8 cellular contexts compared by ENCODE assay signal in genomic region chr6:111259089-111259831, GRCh38.
A peak's percentile ranks its signal among the peaks of the same experiment; 100 is the strongest.
DNase-seq lines count a peak whose midpoint lies in the region; ATAC-seq, FAIRE-seq and TF ChIP-seq lines count a peak whose summit lies in the region.

No MANE protein-coding gene starts in this region.

- intact Hi-C loops in Calu3 (cut with micrococcal nuclease; ENCODE audit: unreplicated experiment) = loop anchor here (1.0 to 10.0 kb wide), 4 partner anchors 221 to 783 kb away; no protein-coding TSS in a partner anchor

- H3K27me3 Mint-ChIP-seq in Calu3 (ENCODE audit: unreplicated experiment) (no peaks in the 10 kb centered on the region), endothelial cell (ENCODE audit: unreplicated experiment) (peaks cover 4% of the 10 kb centered on the region), mesothelial cell of epicardium (ENCODE audit: low read depth) (peaks cover 16% of the 10 kb centered on the region)

- H3K4me1 Mint-ChIP-seq in Calu3 (ENCODE audit: low read depth, unreplicated experiment) (peaks cover 8% of the 10 kb centered on the region), endothelial cell (ENCODE audit: unreplicated experiment) (peaks cover 15% of the 10 kb centered on the region), mesothelial cell of epicardium (peaks cover 22% of the 10 kb centered on the region)

- CTCF ChIA-PET in Calu3 (lab: Charles Lee) = interaction anchor here (0.6 to 1.5 kb wide), 16 partner anchors 9 to 828 kb away, joined by 3 to 22 read pairs (median 4); partner anchors contain the start of genes FAM229B, TRAF3IP2 and TUBE1

- H3K27ac Mint-ChIP-seq in Calu3 (ENCODE audit: unreplicated experiment) (peak overlapping the region; percentile 60), endothelial cell (ENCODE audit: unreplicated experiment) (peak overlapping the region; percentile 95), mesothelial cell of epicardium (peak overlapping the region; percentile 69)

- peaks cover 36% of the 10 kb centered on the region for H3K36me3 Mint-ChIP-seq in Calu3 (ENCODE audit: insufficient read depth, unreplicated experiment)
- peaks cover 4% of the 10 kb centered on the region for H3K36me3 Mint-ChIP-seq in endothelial cell (ENCODE audit: low read depth, unreplicated experiment)
- H3K36me3 Mint-ChIP-seq in mesothelial cell of epicardium = peaks cover 7% of the 10 kb centered on the region

- H3K4me3 Mint-ChIP-seq in Calu3 (ENCODE audit: low read depth, unreplicated experiment) (peak overlapping the region; percentile 74), endothelial cell (ENCODE audit: unreplicated experiment) (peak overlapping the region; percentile 87), mesothelial cell of epicardium (peak overlapping the region; percentile 72)

- TF ChIP-seq CTCF in Calu3 (IDR thresholded peaks at IDR 0.05; ENCODE audit: unreplicated experiment) (peak; percentile 89), endothelial cell (IDR thresholded peaks at IDR 0.05; ENCODE audit: unreplicated experiment) (peak; percentile 92), mesothelial cell of epicardium (IDR thresholded peaks at IDR 0.05; ENCODE audit: unreplicated experiment) (peak; percentile 81)

- H3K9me3 Mint-ChIP-seq in Calu3 (ENCODE audit: low read depth, unreplicated experiment) (no peaks in the 10 kb centered on the region), endothelial cell (ENCODE audit: unreplicated experiment) (no peaks in the 10 kb centered on the region), mesothelial cell of epicardium (no peaks in the 10 kb centered on the region)

- peak; percentile 97 for FAIRE-seq in HTR-8/SVneo (lab: Jason Lieb, UNC)

- BruUV-seq in Calu3 (replicated peaks; lab: Mats Ljungman, UMichigan) = TSS peak; percentile 62

- peak; percentile 97 for DNase-seq in Calu3
- peak; percentile 96 for DNase-seq in HTR-8/SVneo (ENCODE audit: insufficient read length, low spot score)
- peak; percentile 99 for DNase-seq in NOMO-1 treated with DMSO at 0.1 percent for 48 hours (lab: John Stamatoyannopoulos, UW; ENCODE audit: unreplicated experiment)
- DNase-seq in activated CD8-positive, alpha-beta memory T cell treated with anti-CD3 and anti-CD28 coated beads, Interleukin-2, amount 50 U/mL, for 1 hour (ENCODE audit: extremely low read depth) = peak; percentile 99
- DNase-seq in endothelial cell (ENCODE audit: low spot score) = peak; percentile 98
- peak; percentile 96 to 99 for DNase-seq in mesothelial cell of epicardium (ENCODE audit: low spot score in 2 of 2, unreplicated experiment in 2 of 2)
- DNase-seq in stimulated activated CD8-positive, alpha-beta memory T cell treated with anti-CD3 and anti-CD28 coated beads, Interleukin-15, amount 100 ng/mL, for 48 hours (ENCODE audit: low read depth in 2 of 2) = peak; percentile 98 to 99

- ATAC-seq in GM21367 (IDR thresholded peaks at IDR 0.05; ENCODE audit: unreplicated experiment) = peak; percentile 98

Comparison
In these comparisons a context has a peak if more than half of its experiments do, and no peak if none do; other contexts are left out.
1. Peak in every context shown above with its lines: DNase-seq and ATAC-seq.